ENCODE assay signal across 1 cellular context in the genomic region with DNA sequence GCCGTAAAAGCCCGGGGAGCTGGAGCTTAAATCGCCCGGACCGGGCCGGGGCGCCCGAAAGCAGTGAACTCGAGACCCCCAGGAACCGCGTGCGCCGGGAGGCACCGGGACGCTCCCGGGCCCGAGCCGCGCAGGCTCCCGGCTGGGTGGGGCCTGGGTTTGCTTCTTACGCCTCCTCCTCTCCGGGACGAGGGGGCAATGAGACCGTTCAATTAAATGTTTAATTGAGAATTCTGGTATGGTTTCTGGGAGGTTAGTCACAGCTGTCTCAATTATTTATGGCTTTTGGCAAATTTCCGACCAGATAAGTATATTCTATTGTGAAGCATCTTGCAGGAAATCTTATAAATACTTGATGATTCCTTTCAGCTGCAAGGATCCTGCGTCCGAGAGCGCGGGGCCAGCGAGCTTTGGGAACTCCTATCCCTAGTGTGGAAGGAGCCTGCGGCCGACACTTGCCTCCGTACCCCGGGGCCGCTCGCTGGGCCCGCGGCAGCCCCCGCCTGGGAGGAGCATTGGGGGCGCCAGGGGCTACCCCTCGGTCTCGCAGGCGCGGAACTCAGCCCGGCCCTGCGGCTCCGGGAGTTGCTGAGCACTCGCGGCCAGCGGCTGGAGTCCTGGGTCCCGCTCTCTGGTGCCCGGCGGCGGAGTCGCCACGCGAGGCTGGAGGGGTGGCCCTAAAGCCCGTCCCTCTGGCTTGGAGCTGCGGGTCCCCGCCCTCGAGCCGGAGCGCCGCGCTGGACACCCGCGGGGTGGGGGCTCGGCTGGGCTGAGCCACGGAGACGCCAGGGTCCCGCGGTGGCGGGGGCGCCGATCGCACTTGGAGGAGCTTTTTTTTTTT.
TF ChIP-seq lines count a peak whose summit lies in the region.

No MANE protein-coding gene starts in this region.

TF ChIP-seq in GM12878, 131 proteins besides CTCF, POLR2A, EP300 and RAD21:
- peak; percentile 18 for TF ChIP-seq SUZ12 (IDR thresholded peaks at IDR 0.05; ENCODE audit: unreplicated experiment)
- TF ChIP-seq KDM1A (IDR thresholded peaks at IDR 0.05; ENCODE audit: borderline replicate concordance), result no peak
